Comparison of ENCODE assay signal across 7 cellular contexts in genomic region chr19:2166741-2167738, GRCh38. TPM values are rescaled to one million over a fixed set of nuclear protein-coding genes. Genes with fewer than 3 reads are reported as not detected.
A peak's percentile ranks its signal among the peaks of the same experiment; 100 is the strongest.
DNase-seq lines count a peak whose midpoint lies in the region; ATAC-seq and TF ChIP-seq lines count a peak whose summit lies in the region.

No MANE protein-coding gene starts in this region.

- H3K27me3 Mint-ChIP-seq in effector memory CD8-positive, alpha-beta T cell, result no peaks in the 10 kb centered on the region
- no peaks in the 10 kb centered on the region for H3K27me3 Mint-ChIP-seq in naive thymus-derived CD4-positive, alpha-beta T cell

- intact Hi-C loops in PC-3 (cut with micrococcal nuclease), result loop anchor here (5.0 kb wide), 2 partner anchors 70 to 105 kb away; partner anchors contain the start of genes PLEKHJ1 and SF3A2
- intact Hi-C loops in naive thymus-derived CD4-positive, alpha-beta T cell (cut with micrococcal nuclease), result no loop called here

- no peaks in the 10 kb centered on the region for H3K9me2 ChIP-seq in PC-3 (replicated peaks; ENCODE audit: low read length)

- no peak overlapping the region for H2AFZ ChIP-seq in PC-3 (ENCODE audit: low read length)

- TF ChIP-seq CTCF in GM12865 (IDR thresholded peaks at IDR 0.05; ENCODE audit: insufficient read depth, low read depth, low read length, missing control alignments) (no peak), PC-3 (conservative IDR thresholded peaks at IDR 0.05; ENCODE audit: low read depth, low read length) (no peak), WERI-Rb-1 (IDR thresholded peaks at IDR 0.05; ENCODE audit: low read depth, low read length) (no peak)

- peaks cover 75% of the 10 kb centered on the region for H3K79me2 ChIP-seq in PC-3 (ENCODE audit: low read length)

- no peaks in the 10 kb centered on the region for H3K9me3 ChIP-seq in PC-3 (ENCODE audit: low read length)
- H3K9me3 ChIP-seq in naive thymus-derived CD4-positive, alpha-beta T cell (ENCODE audit: control insufficient read depth in 2 of 3, low read length in 3 of 3), result no peaks in the 10 kb centered on the region
- H3K9me3 ChIP-seq in WERI-Rb-1 (ENCODE audit: severe bottlenecking), result no peaks in the 10 kb centered on the region

- H3K36me3 Mint-ChIP-seq in effector memory CD8-positive, alpha-beta T cell (ENCODE audit: insufficient read depth), result peaks cover 21% of the 10 kb centered on the region
- no peaks in the 10 kb centered on the region for H3K36me3 Mint-ChIP-seq in naive thymus-derived CD4-positive, alpha-beta T cell

- peaks cover 31% of the 10 kb centered on the region; the same call in 1 of the 2 replicates for H4K20me1 ChIP-seq in PC-3 (ENCODE audit: low read length)

- H3K4me3 ChIP-seq in GM12865 (ENCODE audit: low read depth, low read length), result peak overlapping the region; percentile 99
- H3K4me3 ChIP-seq in PC-3 (ENCODE audit: low read length), result peak overlapping the region; percentile 26; the same call in 1 of the 2 replicates
- H3K4me3 ChIP-seq in naive thymus-derived CD4-positive, alpha-beta T cell (ENCODE audit: low read length), result no peak overlapping the region
- H3K4me3 ChIP-seq in WERI-Rb-1 (ENCODE audit: low read depth, low read length), result no peak overlapping the region

- TSS peak; percentile 29 for BruUV-seq in PC-3 (replicated peaks; lab: Mats Ljungman, UMichigan)

- H3K4me2 ChIP-seq in PC-3 (ENCODE audit: low read length), result peak overlapping the region; percentile 65

- H3K4me1 Mint-ChIP-seq in effector memory CD8-positive, alpha-beta T cell (ENCODE audit: low read depth in 2 of 2), result peaks cover 30 to 45% of the 10 kb centered on the region in 2 donors
- peaks cover 13 to 63% (median 43%) of the 10 kb centered on the region in 7 donors for H3K4me1 Mint-ChIP-seq in naive thymus-derived CD4-positive, alpha-beta T cell

- POLR2A ChIA-PET in PC-3 (lab: Charles Lee; ENCODE audit: unreplicated experiment), result no interaction called here
- POLR2A ChIA-PET in naive thymus-derived CD4-positive, alpha-beta T cell (lab: Charles Lee), result interaction anchor here (0.7 kb wide), 1 partner anchor 28 kb away, joined by 7 read pairs; no protein-coding TSS in a partner anchor

- H3K4me1 ChIP-seq in PC-3 (ENCODE audit: insufficient read depth, low read length), result peaks cover 38% of the 10 kb centered on the region
- peaks cover 14 to 29% of the 10 kb centered on the region in 2 donors for H3K4me1 ChIP-seq in naive thymus-derived CD4-positive, alpha-beta T cell (ENCODE audit: control insufficient read depth in 2 of 2, insufficient read depth in 2 of 2, low read length in 2 of 2)

- peak overlapping the region; percentile 84 for H3K27ac ChIP-seq in PC-3 (ENCODE audit: low read length)
- no peak overlapping the region for H3K27ac ChIP-seq in naive thymus-derived CD4-positive, alpha-beta T cell (ENCODE audit: low read depth, low read length)
- no peak overlapping the region for H3K27ac ChIP-seq in WERI-Rb-1

- peak overlapping the region; percentile 18; the same call in 1 of the 2 replicates for H3K9ac ChIP-seq in PC-3 (ENCODE audit: low read length)

- peak overlapping the region; percentile 90 to 94 for H3K4me3 Mint-ChIP-seq in effector memory CD8-positive, alpha-beta T cell
- peak overlapping the region in 9 of 10 donors; percentile 39 to 96 (median 47) for H3K4me3 Mint-ChIP-seq in naive thymus-derived CD4-positive, alpha-beta T cell

- CTCF ChIA-PET in PC-3 (lab: Charles Lee), result no interaction called here
- CTCF ChIA-PET in naive thymus-derived CD4-positive, alpha-beta T cell (lab: Charles Lee), result no interaction called here

- H3K27me3 ChIP-seq in PC-3 (ENCODE audit: low read length) (no peaks in the 10 kb centered on the region), WERI-Rb-1 (ENCODE audit: insufficient read depth, low read depth, severe bottlenecking) (no peaks in the 10 kb centered on the region)
- H3K27me3 ChIP-seq in naive thymus-derived CD4-positive, alpha-beta T cell (ENCODE audit: control insufficient read depth in 2 of 2, insufficient read depth in 2 of 2, low read length in 2 of 2), result no peaks in the 10 kb centered on the region

- H3F3A ChIP-seq in PC-3 (ENCODE audit: low read length, unreplicated experiment), result no peaks in the 10 kb centered on the region

- no peaks in the 10 kb centered on the region for H3K9me3 Mint-ChIP-seq in effector memory CD8-positive, alpha-beta T cell
- H3K9me3 Mint-ChIP-seq in naive thymus-derived CD4-positive, alpha-beta T cell, result no peaks in the 10 kb centered on the region

- ATAC-seq in PC-3 (peak; percentile 35), GM18870 (IDR thresholded peaks at IDR 0.05; ENCODE audit: unreplicated experiment) (no peak)
- no peak for ATAC-seq in effector memory CD8-positive, alpha-beta T cell (replicated peaks)
- ATAC-seq in naive thymus-derived CD4-positive, alpha-beta T cell, result no peak

- DNase-seq in GM12865 (ENCODE audit: low read depth), result peak; percentile 61
- peak; percentile 70 for DNase-seq in PC-3
- no peak for DNase-seq in effector memory CD8-positive, alpha-beta T cell
- no peak for DNase-seq in naive thymus-derived CD4-positive, alpha-beta T cell
- DNase-seq in WERI-Rb-1, result no peak
- no peak for DNase-seq in NCI-H146 (lab: John Stamatoyannopoulos, UW)

- peak overlapping the region; percentile 58 to 91 for H3K27ac Mint-ChIP-seq in effector memory CD8-positive, alpha-beta T cell
- H3K27ac Mint-ChIP-seq in naive thymus-derived CD4-positive, alpha-beta T cell, result peak overlapping the region in 3 of 9 donors; percentile 32 to 64 (median 63)

- H3K36me3 ChIP-seq in PC-3 (ENCODE audit: low read depth, low read length), result no peaks in the 10 kb centered on the region; the same call in 1 of the 2 replicates
- H3K36me3 ChIP-seq in naive thymus-derived CD4-positive, alpha-beta T cell (ENCODE audit: control insufficient read depth in 2 of 3, insufficient read depth in 3 of 3, low read length in 3 of 3), result peaks cover 0 to 7% (median 0%) of the 10 kb centered on the region in 3 experiments
- H3K36me3 ChIP-seq in WERI-Rb-1, result peaks cover 19% of the 10 kb centered on the region

RNA-seq across cellular contexts. Expression of gene DOT1L, which starts 3.3 kb away (rescaled TPM):
- 11.4 and 19.7 TPM in 2 replicates for total RNA-seq in PC-3 (2014; rRNA removed)
- 10 to 100 TPM; 27.8 to 66.1 (median 38.3) TPM for total RNA-seq in naive thymus-derived CD4-positive, alpha-beta T cell
- polyA plus RNA-seq in naive thymus-derived CD4-positive, alpha-beta T cell, result 1 to 10 TPM in 1 of 2 donors, under 1 TPM in 1; 0.32 to 1.1 TPM

RNA-seq across cellular contexts. Expression of gene AP3D1, which starts 15.7 kb away (rescaled TPM):
- total RNA-seq in PC-3 (2014; rRNA removed), result 103 and 142 TPM in 2 replicates
- total RNA-seq in naive thymus-derived CD4-positive, alpha-beta T cell, result 100 to 1,000 TPM in 1 of 5 experiments, 10 to 100 TPM in 4; 63.7 to 106 (median 80.3) TPM
- polyA plus RNA-seq in naive thymus-derived CD4-positive, alpha-beta T cell, result 10 to 100 TPM; 12.3 to 41.7 TPM

Comparison
In these comparisons a context has a peak if more than half of its experiments do, and no peak if none do; other contexts are left out.
1. DNase-seq: peak in GM12865 (single experiment) and PC-3 (single experiment); none in effector memory CD8-positive, alpha-beta T cell (0 of 3), naive thymus-derived CD4-positive, alpha-beta T cell (0 of 9), WERI-Rb-1 (single experiment) and NCI-H146 (single experiment).
2. H3K4me3 ChIP-seq: peak in GM12865 (single experiment) and PC-3 (single experiment); none in naive thymus-derived CD4-positive, alpha-beta T cell (single experiment) and WERI-Rb-1 (single experiment).